2 cellular contexts compared by ENCODE assay signal in genomic region chr5:39403761-39404160, GRCh38. TPM values are rescaled to one million over a fixed set of nuclear protein-coding genes. Genes with fewer than 3 reads are reported as not detected.
"Had no signal": no experiment of that assay in that cellular context is flagged by ENCODE, and none has a peak within 500 bp of the region (broad histone marks: within the 10 kb centered on the region; RNA-seq: fewer than 3 reads in every experiment).

No MANE protein-coding gene starts in this region.

RNA-seq across cellular contexts. Expression of gene DAB2, which starts 21.0 kb away (rescaled TPM):
- total RNA-seq: G401 had no signal

RNA-seq across cellular contexts. Expression of gene C9, which starts 39.5 kb away (rescaled TPM):
- total RNA-seq: G401 had no signal
- polyA plus RNA-seq: GM12878 had no signal
